11 cellular contexts compared by ENCODE assay signal in the genomic region with DNA sequence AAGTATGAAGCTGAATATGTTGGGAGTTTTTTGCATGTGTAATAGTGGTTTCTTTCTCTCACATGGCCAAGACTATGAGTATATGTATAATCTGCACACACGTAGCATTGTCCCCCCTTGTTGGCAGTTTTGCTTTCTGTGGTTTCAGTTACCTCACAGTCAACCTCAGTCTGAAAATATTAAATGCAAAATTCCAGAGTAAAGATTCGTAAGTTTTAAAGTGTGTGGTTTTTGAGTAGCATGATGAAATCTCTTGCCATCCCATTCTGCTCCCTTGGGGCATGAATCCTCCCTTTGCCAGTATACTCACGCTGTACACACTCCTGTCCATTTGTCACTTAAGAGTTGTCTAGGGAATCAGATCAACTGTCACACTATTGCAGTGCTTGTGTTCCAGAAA.
DNase-seq lines count a peak whose midpoint lies in the region; ATAC-seq, FAIRE-seq and TF ChIP-seq lines count a peak whose summit lies in the region.
"Had no signal": no experiment of that assay in that cellular context is flagged by ENCODE, and none has a peak within 500 bp of the region (broad histone marks: within the 10 kb centered on the region; RNA-seq: fewer than 3 reads in every experiment).

No MANE protein-coding gene starts in this region.

- H3K36me3 Mint-ChIP-seq in neural progenitor cell: no peaks in the 10 kb centered on the region

- H3K27ac Mint-ChIP-seq in neural progenitor cell: no peak overlapping the region

- no peaks in the 10 kb centered on the region for H3K27me3 Mint-ChIP-seq in neural progenitor cell (ENCODE audit: insufficient read depth, low read depth)

- no peak overlapping the region for H3K27ac ChIP-seq in neural progenitor cell

- in situ Hi-C loops in SK-MEL-5 (cut with HindIII; ENCODE audit: low pct_unique_long_range_greater_than_20kb, low sequenced_read_pairs): no loop called here

- no peak for DNase-seq in GM12891 (ENCODE audit: insufficient read length, low spot score)
- peak; percentile 18 for DNase-seq in SK-MEL-5 (ENCODE audit: low read depth, low spot score)
- peak; percentile 22 for DNase-seq in kidney glomerular epithelial cell (lab: John Stamatoyannopoulos, UW)
- no peak for DNase-seq in neural progenitor cell (ENCODE audit: low spot score)
- no peak for DNase-seq in KG1 (lab: John Stamatoyannopoulos, UW)

- no peaks in the 10 kb centered on the region for H3K36me3 ChIP-seq in neural progenitor cell

- H3K9me3 ChIP-seq in neural progenitor cell (ENCODE audit: low read depth): no peaks in the 10 kb centered on the region

- H3K79me2 ChIP-seq in neural progenitor cell (ENCODE audit: low read depth): no peaks in the 10 kb centered on the region

- no peak overlapping the region for H3K9ac ChIP-seq in neural progenitor cell

- no peak overlapping the region for H3K4me3 ChIP-seq in neural progenitor cell

- H3K9me3 Mint-ChIP-seq in neural progenitor cell: no peaks in the 10 kb centered on the region
- H3K9me3 Mint-ChIP-seq: neural crest cell had no signal

- H3K4me2 ChIP-seq in neural progenitor cell: no peak overlapping the region

- TF ChIP-seq CTCF in neural progenitor cell (IDR thresholded peaks at IDR 0.05): no peak

- H3F3A ChIP-seq in neural progenitor cell (ENCODE audit: low read depth): no peaks in the 10 kb centered on the region

- H3K4me3 Mint-ChIP-seq in neural progenitor cell: no peak overlapping the region
- H3K4me3 Mint-ChIP-seq: neural crest cell had no signal

- no peak for TF ChIP-seq POLR2A in GM12891 (IDR thresholded peaks at IDR 0.05; ENCODE audit: low read depth, low read length)

- ATAC-seq in HG02798 (IDR thresholded peaks at IDR 0.05; ENCODE audit: poor library complexity, unreplicated experiment) (peak; percentile 73), HG02938 (IDR thresholded peaks at IDR 0.05; ENCODE audit: unreplicated experiment) (no peak), HG03097 (IDR thresholded peaks at IDR 0.05; ENCODE audit: low FRiP score, unreplicated experiment) (no peak)
- ATAC-seq: Right ventricle myocardium inferior had no signal

- no peaks in the 10 kb centered on the region for H4K20me1 ChIP-seq in neural progenitor cell (ENCODE audit: low read depth)

- H3K4me1 ChIP-seq in neural progenitor cell: no peaks in the 10 kb centered on the region

- peak; percentile 26 for FAIRE-seq in GM12891 (lab: Jason Lieb, UNC)
- FAIRE-seq: colon had no signal

- H2AFZ ChIP-seq in neural progenitor cell (replicated peaks): no peak overlapping the region

- H3K4me1 Mint-ChIP-seq in neural progenitor cell: no peaks in the 10 kb centered on the region
- H3K4me1 Mint-ChIP-seq: neural crest cell had no signal

- H3K27me3 ChIP-seq in neural progenitor cell: no peaks in the 10 kb centered on the region

TF ChIP-seq in GM12891, 5 proteins besides CTCF, POLR2A, EP300 and RAD21:
- TF ChIP-seq POLR2AphosphoS5 (IDR thresholded peaks at IDR 0.05; ENCODE audit: low read depth, low read length): no peak
- TF ChIP-seq POU2F2 (IDR thresholded peaks at IDR 0.05; ENCODE audit: low read depth, low read length): no peak
- TF ChIP-seq PAX5 (IDR thresholded peaks at IDR 0.05; ENCODE audit: insufficient read depth, low read length, severe bottlenecking): no peak
- no peak for TF ChIP-seq TAF1 (IDR thresholded peaks at IDR 0.05; ENCODE audit: low read depth, low read length)
- TF ChIP-seq SPI1 (IDR thresholded peaks at IDR 0.05; ENCODE audit: low read depth, low read length): no peak
TF ChIP-seq in GM12891: peak in this region for 0.

Comparison
In these comparisons a context has a peak if more than half of its experiments do, and no peak if none do; other contexts are left out.
1. DNase-seq: peak in SK-MEL-5 (single experiment) and kidney glomerular epithelial cell (single experiment); none in GM12891 (single experiment), neural progenitor cell (single experiment) and KG1 (single experiment).